ENCODE assay signal across 28 cellular contexts in genomic region chr1:74623716-74624115, GRCh38. TPM values are rescaled to one million over a fixed set of nuclear protein-coding genes. Genes with fewer than 3 reads are reported as not detected.
"Had no signal": no experiment of that assay in that cellular context is flagged by ENCODE, and none has a peak within 500 bp of the region (broad histone marks: within the 10 kb centered on the region; RNA-seq: fewer than 3 reads in every experiment).

No MANE protein-coding gene starts in this region.

- ATAC-seq: stimulated activated effector memory CD8-positive, alpha-beta T cell treated with anti-CD3 and anti-CD28 coated beads, Interleukin-12 subunit alpha, Interleukin-12 subunit beta, amount 100 ng/mL, for 72 hours; stimulated activated memory B cell treated with anti-CD40 and anti-IgM and Interleukin-4, amounts not matched to agents 10 μg/mL and 1 μg/mL and 100 μg/mL, for 72 hours; stimulated activated naive B cell treated with anti-CD40 and anti-IgM and Interleukin-4, amounts not matched to agents 10 μg/mL and 1 μg/mL and 100 μg/mL, for 72 hours; stimulated activated naive CD8-positive, alpha-beta T cell treated with anti-CD3 and anti-CD28 coated beads, Interleukin-15, amount 100 ng/mL, for 72 hours; stimulated activated naive CD8-positive, alpha-beta T cell treated with anti-CD3 and anti-CD28 coated beads, Interleukin-15, Interleukin-2, amounts not matched to agents 100 U/mL and 50 U/mL, for 24 hours; upper lobe of right lung had no signal

- H3K27ac ChIP-seq: stomach, suprapubic skin, testis, thoracic aorta, thyroid gland, tibial artery, tibial nerve, transverse colon, upper lobe of left lung, upper lobe of right lung, uterus, vagina had no signal

- H3K4me3 ChIP-seq: stomach, suprapubic skin, testis, thoracic aorta, thyroid gland, tibial artery, tibial nerve, transverse colon, upper lobe of left lung, upper lobe of right lung, uterus, vagina had no signal

- H3K27me3 ChIP-seq: stomach, suprapubic skin, testis, thyroid gland, tibial artery, tibial nerve, transverse colon, upper lobe of left lung, upper lobe of right lung, uterus, vagina had no signal

- H3K36me3 ChIP-seq: stomach, suprapubic skin, thoracic aorta, thyroid gland, tibial artery, tibial nerve, transverse colon, upper lobe of left lung, upper lobe of right lung, uterus, vagina had no signal

- DNase-seq: stimulated activated CD4-positive, alpha-beta T cell treated with anti-CD3 and anti-CD28 coated beads, Interleukin-2, amount 100 ng/mL, for 48 hours; stimulated activated CD4-positive, alpha-beta T cell treated with anti-CD3 and anti-CD28 coated beads, Interleukin-4, amount 100 ng/mL, for 1 hour; stimulated activated CD4-positive, alpha-beta T cell treated with anti-CD3 and anti-CD28 coated beads, Interleukin-4, amount 100 ng/mL, for 24 hours; stimulated activated CD4-positive, alpha-beta T cell treated with anti-CD3 and anti-CD28 coated beads, Interleukin-4, amount 100 ng/mL, for 4 hours; stimulated activated CD8-positive, alpha-beta memory T cell treated with anti-CD3 and anti-CD28 coated beads, Interleukin-4, amount 100 ng/mL, for 48 hours; stimulated activated naive B cell treated with anti-CD40 and anti-IgM and Interleukin-4, amounts not matched to agents 10 μg/mL and 1 μg/mL and 100 μg/mL, for 72 hours; stimulated activated naive CD4-positive, alpha-beta T cell; stimulated activated naive CD4-positive, alpha-beta T cell treated with Interleukin-2 at 50 U/mL for 16 hours; stimulated activated naive CD8-positive, alpha-beta T cell treated with anti-CD3 and anti-CD28 coated beads, Interleukin-15, amount 100 ng/mL, for 72 hours; stimulated activated naive CD8-positive, alpha-beta T cell treated with anti-CD3 and anti-CD28 coated beads, Interleukin-15, Interleukin-2, amounts not matched to agents 100 U/mL and 50 U/mL, for 24 hours; stomach; substantia nigra; testis; thyroid gland; tibial artery; transverse colon; trophoblast cell; upper lobe of left lung; upper lobe of right lung; uterus had no signal

- H3K4me1 ChIP-seq: stomach, suprapubic skin, testis, thyroid gland, tibial artery, tibial nerve, transverse colon, upper lobe of left lung, upper lobe of right lung, uterus, vagina had no signal

- H3K9me3 ChIP-seq: stomach, suprapubic skin, testis, thoracic aorta, thyroid gland, tibial artery, tibial nerve, transverse colon, upper lobe of left lung, upper lobe of right lung, uterus, vagina had no signal

RNA-seq across cellular contexts. Expression of gene ERICH3, which starts 49.9 kb away (rescaled TPM):
- total RNA-seq: subcutaneous adipose tissue, suprapubic skin, thoracic aorta, upper lobe of right lung, ureter had no signal
